ENCODE assay signal across 10 cellular contexts in the genomic region with DNA sequence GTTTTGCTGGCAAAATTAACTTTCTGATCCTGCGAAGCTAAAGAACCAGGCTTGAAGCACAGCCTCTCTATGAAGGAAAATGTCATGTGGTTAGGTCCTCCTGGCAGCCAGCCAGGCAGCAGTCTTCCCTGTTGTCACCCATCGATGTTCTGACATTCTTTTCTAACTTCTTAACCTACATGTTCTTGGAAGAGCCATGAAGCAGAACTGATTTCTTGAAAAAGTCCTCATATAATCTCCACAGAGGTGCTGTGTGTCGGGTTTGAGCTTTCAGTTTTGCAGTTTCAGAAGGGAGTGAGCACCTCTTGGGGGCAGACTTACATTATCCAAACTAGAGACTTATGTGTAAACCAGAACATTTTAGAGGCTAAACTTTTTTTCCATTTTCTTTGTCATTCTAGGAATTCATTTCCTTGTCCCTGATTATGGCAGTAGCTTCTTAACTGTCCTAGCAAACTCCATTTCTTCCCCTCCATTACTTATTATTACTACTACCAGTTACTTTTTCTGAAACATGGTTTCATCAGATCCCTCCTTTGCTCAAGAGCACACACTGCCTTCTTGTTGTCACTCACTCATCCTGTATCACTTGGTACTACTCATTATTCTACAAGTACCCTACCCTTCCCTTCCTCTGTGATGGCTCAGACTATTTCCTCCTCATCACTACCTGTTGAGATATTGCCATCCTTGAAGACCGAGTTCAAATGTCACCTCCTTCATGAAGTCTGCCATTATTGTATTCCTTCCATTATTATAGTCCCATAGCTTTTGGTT. TPM values are rescaled to one million over a fixed set of nuclear protein-coding genes. Genes with fewer than 3 reads are reported as not detected.
A peak's percentile ranks its signal among the peaks of the same experiment; 100 is the strongest.
DNase-seq lines count a peak whose midpoint lies in the region; ATAC-seq and TF ChIP-seq lines count a peak whose summit lies in the region.
"Had no signal": no experiment of that assay in that cellular context is flagged by ENCODE, and none has a peak within 500 bp of the region (broad histone marks: within the 10 kb centered on the region; RNA-seq: fewer than 3 reads in every experiment).

No MANE protein-coding gene starts in this region.

- no peaks in the 10 kb centered on the region for H3K9me3 Mint-ChIP-seq in activated naive CD4-positive, alpha-beta T cell treated with anti-CD3 and anti-CD28 coated beads, Interleukin-2, amount 10 ng/mL, durations not matched to agents 7 days and 5 days
- no peaks in the 10 kb centered on the region for H3K9me3 Mint-ChIP-seq in activated naive CD8-positive, alpha-beta T cell treated with anti-CD3 and anti-CD28 coated beads, Interleukin-2, amount 50 U/mL, for 24 hours
- no peaks in the 10 kb centered on the region for H3K9me3 Mint-ChIP-seq in stimulated activated naive CD8-positive, alpha-beta T cell treated with anti-CD3 and anti-CD28 coated beads, Interleukin-15, amount 100 ng/mL, for 72 hours

- H3K4me3 Mint-ChIP-seq in activated naive CD4-positive, alpha-beta T cell treated with anti-CD3 and anti-CD28 coated beads, Interleukin-2, amount 10 ng/mL, durations not matched to agents 7 days and 5 days = peak overlapping the region; percentile 14
- peak overlapping the region; percentile 16 for H3K4me3 Mint-ChIP-seq in activated naive CD8-positive, alpha-beta T cell treated with anti-CD3 and anti-CD28 coated beads, Interleukin-2, amount 50 U/mL, for 24 hours
- peak overlapping the region; percentile 57 to 65 for H3K4me3 Mint-ChIP-seq in stimulated activated naive CD8-positive, alpha-beta T cell treated with anti-CD3 and anti-CD28 coated beads, Interleukin-15, amount 100 ng/mL, for 72 hours

- peak overlapping the region; percentile 81 for H3K27ac Mint-ChIP-seq in activated naive CD4-positive, alpha-beta T cell treated with anti-CD3 and anti-CD28 coated beads, Interleukin-2, amount 10 ng/mL, durations not matched to agents 7 days and 5 days
- peak overlapping the region; percentile 5 for H3K27ac Mint-ChIP-seq in activated naive CD8-positive, alpha-beta T cell treated with anti-CD3 and anti-CD28 coated beads, Interleukin-2, amount 50 U/mL, for 24 hours
- H3K27ac Mint-ChIP-seq in stimulated activated naive CD8-positive, alpha-beta T cell treated with anti-CD3 and anti-CD28 coated beads, Interleukin-15, amount 100 ng/mL, for 72 hours = peak overlapping the region; percentile 24 to 69

- H3K4me3 ChIP-seq in esophagus muscularis mucosa = no peak overlapping the region

- WGBS in esophagus muscularis mucosa = 37% methylated on average over 4 of the region's 4 CpGs

- no peaks in the 10 kb centered on the region for H3K9me3 ChIP-seq in esophagus muscularis mucosa

- CTCF ChIA-PET in activated naive CD4-positive, alpha-beta T cell treated with anti-CD3 and anti-CD28 coated beads, Interleukin-2, amount 10 ng/mL, durations not matched to agents 7 days and 5 days (lab: Charles Lee) = interaction anchor here (0.5 to 8.0 kb wide), 24 partner anchors 10 to 359 kb away, joined by 3 to 104 read pairs (median 5); a partner anchor contains a TSS

- peaks cover 7% of the 10 kb centered on the region for H3K27me3 Mint-ChIP-seq in activated naive CD4-positive, alpha-beta T cell treated with anti-CD3 and anti-CD28 coated beads, Interleukin-2, amount 10 ng/mL, durations not matched to agents 7 days and 5 days
- peaks cover 6% of the 10 kb centered on the region for H3K27me3 Mint-ChIP-seq in activated naive CD8-positive, alpha-beta T cell treated with anti-CD3 and anti-CD28 coated beads, Interleukin-2, amount 50 U/mL, for 24 hours
- H3K27me3 Mint-ChIP-seq in stimulated activated naive CD8-positive, alpha-beta T cell treated with anti-CD3 and anti-CD28 coated beads, Interleukin-15, amount 100 ng/mL, for 72 hours = no peaks in the 10 kb centered on the region

- no peak overlapping the region for H3K27ac ChIP-seq in esophagus muscularis mucosa (replicated peaks in 1 of 4)
- H3K27ac ChIP-seq: RWPE1 had no signal

- no peaks in the 10 kb centered on the region for H3K36me3 ChIP-seq in esophagus muscularis mucosa

- in situ Hi-C loops in KBM-7 (cut with MboI; ENCODE audit: low pct_unique_long_range_greater_than_20kb, low sequenced_read_pairs) = no loop called here

- no peak for TF ChIP-seq POLR2A in esophagus muscularis mucosa (IDR thresholded peaks at IDR 0.05; ENCODE audit: low read depth)

- intact Hi-C loops in esophagus muscularis mucosa (cut with DNase I) = loop anchor here (5.0 kb wide), 1 partner anchor 58 kb away; a partner anchor contains a TSS

- ATAC-seq in activated naive CD8-positive, alpha-beta T cell treated with anti-CD3 and anti-CD28 coated beads, Interleukin-2, amount 50 U/mL, for 24 hours = no peak
- ATAC-seq in stimulated activated naive CD8-positive, alpha-beta T cell treated with anti-CD3 and anti-CD28 coated beads, Interleukin-15, amount 100 ng/mL, for 72 hours = peak; percentile 79
- ATAC-seq: left colon had no signal

- peaks cover 0 to 5% (median 0%) of the 10 kb centered on the region in 4 donors for H3K4me1 ChIP-seq in esophagus muscularis mucosa

- peak; percentile 38 for DNase-seq in activated naive CD4-positive, alpha-beta T cell treated with anti-CD3 and anti-CD28 coated beads, Interleukin-2, amount 10 ng/mL, durations not matched to agents 7 days and 5 days
- no peak for DNase-seq in activated naive CD4-positive, alpha-beta T cell treated with Interleukin-2 at 50 U/mL for 16 hours
- DNase-seq in KBM-7 = peak; percentile 61
- DNase-seq in activated naive CD8-positive, alpha-beta T cell treated with anti-CD3 and anti-CD28 coated beads, Interleukin-2, amount 50 U/mL, for 24 hours = peak; percentile 39
- peak in 1 of 2 donors; percentile 25 for DNase-seq in stimulated activated naive CD8-positive, alpha-beta T cell treated with anti-CD3 and anti-CD28 coated beads, Interleukin-15, amount 100 ng/mL, for 72 hours
- DNase-seq in esophagus muscularis mucosa (ENCODE audit: extremely low spot score) = no peak
- no peak for DNase-seq in NCI-H2227 treated with DMSO at 0.1 percent for 48 hours (lab: John Stamatoyannopoulos, UW)
- no peak for DNase-seq in GDM1 (lab: John Stamatoyannopoulos, UW)

- TF ChIP-seq EP300 in esophagus muscularis mucosa (IDR thresholded peaks at IDR 0.05) = no peak

- H3K27me3 ChIP-seq in esophagus muscularis mucosa = peaks cover 0 to 17% (median 0%) of the 10 kb centered on the region in 4 donors

- TF ChIP-seq CTCF in esophagus muscularis mucosa (IDR thresholded peaks at IDR 0.05) = no peak

- peaks cover 32% of the 10 kb centered on the region for H3K4me1 Mint-ChIP-seq in activated naive CD4-positive, alpha-beta T cell treated with anti-CD3 and anti-CD28 coated beads, Interleukin-2, amount 10 ng/mL, durations not matched to agents 7 days and 5 days
- H3K4me1 Mint-ChIP-seq in activated naive CD8-positive, alpha-beta T cell treated with anti-CD3 and anti-CD28 coated beads, Interleukin-2, amount 50 U/mL, for 24 hours = peaks cover 23% of the 10 kb centered on the region
- H3K4me1 Mint-ChIP-seq in stimulated activated naive CD8-positive, alpha-beta T cell treated with anti-CD3 and anti-CD28 coated beads, Interleukin-15, amount 100 ng/mL, for 72 hours = peaks cover 29% of the 10 kb centered on the region

- no peaks in the 10 kb centered on the region for H3K36me3 Mint-ChIP-seq in activated naive CD4-positive, alpha-beta T cell treated with anti-CD3 and anti-CD28 coated beads, Interleukin-2, amount 10 ng/mL, durations not matched to agents 7 days and 5 days
- H3K36me3 Mint-ChIP-seq in activated naive CD8-positive, alpha-beta T cell treated with anti-CD3 and anti-CD28 coated beads, Interleukin-2, amount 50 U/mL, for 24 hours (ENCODE audit: low read depth) = no peaks in the 10 kb centered on the region

RNA-seq across cellular contexts. Expression of a gene that starts 31.1 kb away (rescaled TPM):
- 10 to 100 TPM; 11.9 to 26.5 (median 19.3) TPM for total RNA-seq in esophagus muscularis mucosa

RNA-seq across cellular contexts. Expression of a gene that starts 31.9 kb away (rescaled TPM):
- 1 to 10 TPM; 7.1 to 8.6 (median 7.7) TPM for total RNA-seq in esophagus muscularis mucosa

RNA-seq across cellular contexts. Expression of a gene that starts 55.9 kb away (rescaled TPM):
- 10 to 100 TPM; 29.7 to 37.9 (median 31.9) TPM for total RNA-seq in esophagus muscularis mucosa

RNA-seq across cellular contexts. Expression of a gene that starts 56.1 kb away (rescaled TPM):
- total RNA-seq in esophagus muscularis mucosa = 10 to 100 TPM; 83.6 to 95.1 (median 89.6) TPM

RNA-seq across cellular contexts. Expression of a gene that starts 59.6 kb away (rescaled TPM):
- not detected for total RNA-seq in esophagus muscularis mucosa

Comparison
In these comparisons a context has a peak if more than half of its experiments do, and no peak if none do; other contexts are left out.
1. DNase-seq: peak in activated naive CD4-positive, alpha-beta T cell treated with anti-CD3 and anti-CD28 coated beads, Interleukin-2, amount 10 ng/mL, durations not matched to agents 7 days and 5 days (single experiment), KBM-7 (single experiment) and activated naive CD8-positive, alpha-beta T cell treated with anti-CD3 and anti-CD28 coated beads, Interleukin-2, amount 50 U/mL, for 24 hours (single experiment); none in activated naive CD4-positive, alpha-beta T cell treated with Interleukin-2 at 50 U/mL for 16 hours (single experiment), esophagus muscularis mucosa (single experiment), NCI-H2227 treated with DMSO at 0.1 percent for 48 hours (single experiment) and GDM1 (single experiment).
2. H3K27ac Mint-ChIP-seq: peak in every context shown above with its lines; median percentile 81 in activated naive CD4-positive, alpha-beta T cell treated with anti-CD3 and anti-CD28 coated beads, Interleukin-2, amount 10 ng/mL, durations not matched to agents 7 days and 5 days; 46 in stimulated activated naive CD8-positive, alpha-beta T cell treated with anti-CD3 and anti-CD28 coated beads, Interleukin-15, amount 100 ng/mL, for 72 hours; 5 in activated naive CD8-positive, alpha-beta T cell treated with anti-CD3 and anti-CD28 coated beads, Interleukin-2, amount 50 U/mL, for 24 hours.
3. Peak in every context shown above with its lines, with median percentiles within 50 percentile points of each other: H3K4me3 Mint-ChIP-seq.